Comparison of ENCODE assay signal across 1 cellular context in the genomic region with DNA sequence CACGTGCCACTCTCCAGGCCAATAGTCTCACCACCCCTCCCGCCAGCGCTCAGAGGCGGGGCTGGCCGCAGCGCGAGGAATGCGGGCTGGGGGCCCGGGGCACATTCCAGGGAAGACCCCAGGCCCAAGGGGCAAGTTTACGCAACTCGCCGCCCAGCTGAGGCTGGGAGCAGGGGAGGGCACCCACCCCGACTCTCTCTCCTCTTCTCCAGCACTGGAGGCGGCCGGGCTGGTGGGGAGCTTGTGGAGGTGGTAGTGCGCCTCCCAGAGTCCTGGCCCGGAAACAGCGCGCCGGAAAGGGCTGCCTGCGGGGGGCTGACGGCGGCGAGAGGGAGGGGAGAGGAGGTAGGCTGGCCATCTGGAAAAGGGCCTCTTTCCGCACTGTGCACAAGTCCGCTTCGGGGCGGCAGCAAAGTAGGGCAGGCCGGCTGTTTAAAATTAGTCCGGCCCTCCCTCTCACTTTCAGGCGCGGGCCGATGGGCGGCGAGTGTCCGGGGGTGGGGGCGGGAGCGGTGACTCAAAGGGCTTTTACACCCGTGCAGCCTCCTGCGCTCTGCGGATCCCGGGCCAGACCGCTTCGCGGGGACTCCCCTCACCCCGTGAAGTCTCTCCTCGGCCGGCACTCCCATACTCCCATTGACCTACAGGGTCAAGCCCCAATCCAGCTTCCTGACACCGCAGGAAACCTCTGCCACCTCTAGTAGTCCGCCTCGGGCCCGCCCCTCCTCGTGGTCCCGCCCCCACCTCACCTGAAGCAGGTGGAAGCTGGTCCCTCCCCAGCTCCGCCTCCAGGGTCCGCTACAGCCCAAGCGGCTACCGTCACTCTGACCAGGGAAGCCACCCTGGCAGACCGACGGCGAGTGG.
TF ChIP-seq lines count a peak whose summit lies in the region.

No MANE protein-coding gene starts in this region.

TF ChIP-seq in HEK293, 187 proteins besides CTCF, POLR2A, EP300 and RAD21 (continued from another document and continues in another):
- TF ChIP-seq ATF2 (tag by site-specific recombination; IDR thresholded peaks at IDR 0.05; ENCODE audit: low read depth) (no peak), ZNF223 (tag by site-specific recombination; IDR thresholded peaks at IDR 0.05) (no peak), ZNF488 (tag by site-specific recombination; IDR thresholded peaks at IDR 0.05) (no peak), HOXD13 (CRISPR knock-in tag; IDR thresholded peaks at IDR 0.05; ENCODE audit: borderline replicate concordance) (no peak), ZNF837 (tag by site-specific recombination; IDR thresholded peaks at IDR 0.05) (no peak), ZNF354C (tag by site-specific recombination; IDR thresholded peaks at IDR 0.05; ENCODE audit: borderline replicate concordance, low read depth) (no peak), OSR2 (tag by site-specific recombination; IDR thresholded peaks at IDR 0.05) (no peak), SP2 (tag by site-specific recombination; IDR thresholded peaks at IDR 0.05) (peak; percentile 83), ZNF548 (tag by site-specific recombination; IDR thresholded peaks at IDR 0.05) (no peak), KLF7 (tag by site-specific recombination; IDR thresholded peaks at IDR 0.05; ENCODE audit: borderline replicate concordance) (peak; percentile 62; the same call in 1 of the 2 replicates), ZNF768 (tag by site-specific recombination; IDR thresholded peaks at IDR 0.05) (no peak), ZNF473 (tag by site-specific recombination; IDR thresholded peaks at IDR 0.05) (no peak), ZNF76 (tag by site-specific recombination; IDR thresholded peaks at IDR 0.05; ENCODE audit: borderline replicate concordance, low read depth) (peak; percentile 25), PRDM1 (tag by site-specific recombination; IDR thresholded peaks at IDR 0.05) (0 out of 2 replicates have a peak, but pooled peaks have one; percentile 38), ZNF621 (tag by site-specific recombination; IDR thresholded peaks at IDR 0.05) (no peak), KLF17 (tag by site-specific recombination; IDR thresholded peaks at IDR 0.05) (no peak; the same call in 1 of the 2 replicates), EGR2 (tag by site-specific recombination; IDR thresholded peaks at IDR 0.05; ENCODE audit: low read depth) (peak; percentile 86), BCL11B (tag by site-specific recombination; IDR thresholded peaks at IDR 0.05; ENCODE audit: low read depth) (no peak), ZBTB20 (tag by site-specific recombination; IDR thresholded peaks at IDR 0.05) (peak; percentile 85), REPIN1 (tag by site-specific recombination; IDR thresholded peaks at IDR 0.05; ENCODE audit: low read depth) (0 out of 2 replicates have a peak, but pooled peaks have one; percentile 54), ZNF747 (tag by site-specific recombination; IDR thresholded peaks at IDR 0.05) (no peak), ZNF10 (tag by site-specific recombination; IDR thresholded peaks at IDR 0.05) (peak; percentile 36; the same call in 1 of the 2 replicates), KLF10 (tag by site-specific recombination; IDR thresholded peaks at IDR 0.05) (no peak; the same call in 1 of the 2 replicates), ZNF776 (tag by site-specific recombination; IDR thresholded peaks at IDR 0.05; ENCODE audit: borderline replicate concordance) (no peak), ZNF510 (tag by site-specific recombination; IDR thresholded peaks at IDR 0.05; ENCODE audit: insufficient replicate concordance) (no peak), ZNF398 (tag by site-specific recombination; IDR thresholded peaks at IDR 0.05) (peak; percentile 96), MZF1 (tag by site-specific recombination; IDR thresholded peaks at IDR 0.05; ENCODE audit: borderline replicate concordance) (0 out of 2 replicates have a peak, but pooled peaks have one; percentile 18), ZNF530 (tag by site-specific recombination; IDR thresholded peaks at IDR 0.05; ENCODE audit: low read depth) (no peak), KLF8 (tag by site-specific recombination; IDR thresholded peaks at IDR 0.05) (peak; percentile 68), ZNF146 (tag by site-specific recombination; IDR thresholded peaks at IDR 0.05) (no peak), IKZF3 (tag by site-specific recombination; IDR thresholded peaks at IDR 0.05) (peak; percentile 71), ZNF324 (tag by site-specific recombination; IDR thresholded peaks at IDR 0.05) (no peak; the same call in 1 of the 2 replicates), ZNF558 (tag by site-specific recombination; IDR thresholded peaks at IDR 0.05) (no peak), SP7 (tag by site-specific recombination; IDR thresholded peaks at IDR 0.05) (peak; percentile 75), ZBTB8A (tag by site-specific recombination; IDR thresholded peaks at IDR 0.05) (peak; percentile 89), ZNF639 (tag by site-specific recombination; IDR thresholded peaks at IDR 0.05) (0 out of 2 replicates have a peak, but pooled peaks have one; percentile 26)
- TF ChIP-seq, protein P1, sequence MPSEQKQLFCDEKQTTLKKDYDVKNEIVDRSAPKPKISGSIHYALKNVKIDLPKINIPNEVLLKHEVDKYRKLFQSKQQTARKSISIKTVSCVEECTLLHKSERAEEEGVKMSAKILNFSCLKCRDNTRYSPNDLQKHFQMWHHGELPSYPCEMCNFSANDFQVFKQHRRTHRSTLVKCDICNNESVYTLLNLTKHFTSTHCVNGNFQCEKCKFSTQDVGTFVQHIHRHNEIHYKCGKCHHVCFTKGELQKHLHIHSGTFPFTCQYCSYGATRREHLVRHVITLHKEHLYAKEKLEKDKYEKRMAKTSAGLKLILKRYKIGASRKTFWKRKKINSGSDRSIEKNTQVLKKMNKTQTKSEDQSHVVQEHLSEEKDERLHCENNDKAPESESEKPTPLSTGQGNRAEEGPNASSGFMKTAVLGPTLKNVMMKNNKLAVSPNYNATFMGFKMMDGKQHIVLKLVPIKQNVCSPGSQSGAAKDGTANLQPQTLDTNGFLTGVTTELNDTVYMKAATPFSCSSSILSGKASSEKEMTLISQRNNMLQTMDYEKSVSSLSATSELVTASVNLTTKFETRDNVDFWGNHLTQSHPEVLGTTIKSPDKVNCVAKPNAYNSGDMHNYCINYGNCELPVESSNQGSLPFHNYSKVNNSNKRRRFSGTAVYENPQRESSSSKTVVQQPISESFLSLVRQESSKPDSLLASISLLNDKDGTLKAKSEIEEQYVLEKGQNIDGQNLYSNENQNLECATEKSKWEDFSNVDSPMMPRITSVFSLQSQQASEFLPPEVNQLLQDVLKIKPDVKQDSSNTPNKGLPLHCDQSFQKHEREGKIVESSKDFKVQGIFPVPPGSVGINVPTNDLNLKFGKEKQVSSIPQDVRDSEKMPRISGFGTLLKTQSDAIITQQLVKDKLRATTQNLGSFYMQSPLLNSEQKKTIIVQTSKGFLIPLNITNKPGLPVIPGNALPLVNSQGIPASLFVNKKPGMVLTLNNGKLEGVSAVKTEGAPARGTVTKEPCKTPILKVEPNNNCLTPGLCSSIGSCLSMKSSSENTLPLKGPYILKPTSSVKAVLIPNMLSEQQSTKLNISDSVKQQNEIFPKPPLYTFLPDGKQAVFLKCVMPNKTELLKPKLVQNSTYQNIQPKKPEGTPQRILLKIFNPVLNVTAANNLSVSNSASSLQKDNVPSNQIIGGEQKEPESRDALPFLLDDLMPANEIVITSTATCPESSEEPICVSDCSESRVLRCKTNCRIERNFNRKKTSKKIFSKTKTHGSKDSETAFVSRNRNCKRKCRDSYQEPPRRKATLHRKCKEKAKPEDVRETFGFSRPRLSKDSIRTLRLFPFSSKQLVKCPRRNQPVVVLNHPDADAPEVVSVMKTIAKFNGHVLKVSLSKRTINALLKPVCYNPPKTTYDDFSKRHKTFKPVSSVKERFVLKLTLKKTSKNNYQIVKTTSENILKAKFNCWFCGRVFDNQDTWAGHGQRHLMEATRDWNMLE (tag by site-specific recombination; conservative IDR thresholded peaks at IDR 0.05; ENCODE audit: low read depth): no peak
- TF ChIP-seq, protein P2, sequence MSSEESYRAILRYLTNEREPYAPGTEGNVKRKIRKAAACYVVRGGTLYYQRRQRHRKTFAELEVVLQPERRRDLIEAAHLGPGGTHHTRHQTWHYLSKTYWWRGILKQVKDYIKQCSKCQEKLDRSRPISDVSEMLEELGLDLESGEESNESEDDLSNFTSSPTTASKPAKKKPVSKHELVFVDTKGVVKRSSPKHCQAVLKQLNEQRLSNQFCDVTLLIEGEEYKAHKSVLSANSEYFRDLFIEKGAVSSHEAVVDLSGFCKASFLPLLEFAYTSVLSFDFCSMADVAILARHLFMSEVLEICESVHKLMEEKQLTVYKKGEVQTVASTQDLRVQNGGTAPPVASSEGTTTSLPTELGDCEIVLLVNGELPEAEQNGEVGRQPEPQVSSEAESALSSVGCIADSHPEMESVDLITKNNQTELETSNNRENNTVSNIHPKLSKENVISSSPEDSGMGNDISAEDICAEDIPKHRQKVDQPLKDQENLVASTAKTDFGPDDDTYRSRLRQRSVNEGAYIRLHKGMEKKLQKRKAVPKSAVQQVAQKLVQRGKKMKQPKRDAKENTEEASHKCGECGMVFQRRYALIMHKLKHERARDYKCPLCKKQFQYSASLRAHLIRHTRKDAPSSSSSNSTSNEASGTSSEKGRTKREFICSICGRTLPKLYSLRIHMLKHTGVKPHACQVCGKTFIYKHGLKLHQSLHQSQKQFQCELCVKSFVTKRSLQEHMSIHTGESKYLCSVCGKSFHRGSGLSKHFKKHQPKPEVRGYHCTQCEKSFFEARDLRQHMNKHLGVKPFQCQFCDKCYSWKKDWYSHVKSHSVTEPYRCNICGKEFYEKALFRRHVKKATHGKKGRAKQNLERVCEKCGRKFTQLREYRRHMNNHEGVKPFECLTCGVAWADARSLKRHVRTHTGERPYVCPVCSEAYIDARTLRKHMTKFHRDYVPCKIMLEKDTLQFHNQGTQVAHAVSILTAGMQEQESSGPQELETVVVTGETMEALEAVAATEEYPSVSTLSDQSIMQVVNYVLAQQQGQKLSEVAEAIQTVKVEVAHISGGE (tag by site-specific recombination; conservative IDR thresholded peaks at IDR 0.05; ENCODE audit: low read depth): peak; percentile 79
